13 cellular contexts compared by ENCODE assay signal in genomic region chr14:60653709-60654161, GRCh38. TPM values are rescaled to one million over a fixed set of nuclear protein-coding genes. Genes with fewer than 3 reads are reported as not detected.
DNase-seq lines count a peak whose midpoint lies in the region; ATAC-seq and TF ChIP-seq lines count a peak whose summit lies in the region.
"Had no signal": no experiment of that assay in that cellular context is flagged by ENCODE, and none has a peak within 500 bp of the region (broad histone marks: within the 10 kb centered on the region; RNA-seq: fewer than 3 reads in every experiment).

No MANE protein-coding gene starts in this region.

- H3K9me3 Mint-ChIP-seq in activated naive CD8-positive, alpha-beta T cell treated with anti-CD3 and anti-CD28 coated beads, Interleukin-2, amount 10 ng/mL, durations not matched to agents 7 days and 5 days = peaks cover 1% of the 10 kb centered on the region

- H3K4me3 Mint-ChIP-seq in activated naive CD8-positive, alpha-beta T cell treated with anti-CD3 and anti-CD28 coated beads, Interleukin-2, amount 10 ng/mL, durations not matched to agents 7 days and 5 days = peak overlapping the region; percentile 31

- H4K8ac ChIP-seq in mesenchymal stem cell (ENCODE audit: low read length) = no peak overlapping the region

- no peak overlapping the region for H2BK120ac ChIP-seq in mesenchymal stem cell (ENCODE audit: low read depth, low read length)

- H3K27ac ChIP-seq in mesenchymal stem cell (ENCODE audit: low read length, poor library complexity, severe bottlenecking) (peak overlapping the region; percentile 30), adrenal gland (no peak overlapping the region)
- H3K27ac ChIP-seq: RWPE1 had no signal

- intact Hi-C loops in adrenal gland (cut with DNase I) (loop anchor here (10.0 kb wide), 2 partner anchors 371 to 531 kb away; no protein-coding TSS in a partner anchor), mucosa of descending colon (cut with DNase I, micrococcal nuclease) (no loop called here)

- peaks cover 15% of the 10 kb centered on the region for H3K79me1 ChIP-seq in mesenchymal stem cell (replicated peaks; ENCODE audit: low read length, poor library complexity, severe bottlenecking)

- no peak overlapping the region for H2AFZ ChIP-seq in mesenchymal stem cell (ENCODE audit: low read depth, low read length)

- peak overlapping the region in 1 of 2 experiments; percentile 60 for H3K4me3 ChIP-seq in mesenchymal stem cell (ENCODE audit: insufficient read depth in 1 of 2, low read depth in 1 of 2, low read length in 2 of 2)
- no peak overlapping the region for H3K4me3 ChIP-seq in adrenal gland
- no peak overlapping the region for H3K4me3 ChIP-seq in mucosa of descending colon

- H3K4me1 ChIP-seq in mesenchymal stem cell (ENCODE audit: control insufficient read depth, insufficient read depth, low read depth, low read length) (peaks cover 21% of the 10 kb centered on the region), adrenal gland (replicated peaks in 1 of 2) (peaks cover 10 to 34% of the 10 kb centered on the region in 2 donors), mucosa of descending colon (ENCODE audit: low read depth) (peaks cover 30% of the 10 kb centered on the region)

- H2BK5ac ChIP-seq in mesenchymal stem cell (ENCODE audit: low read depth, low read length, poor library complexity, severe bottlenecking) = no peak overlapping the region

- H3K9ac ChIP-seq in mesenchymal stem cell (ENCODE audit: low read length) = no peak overlapping the region

- H3K9me3 ChIP-seq in mesenchymal stem cell (ENCODE audit: control insufficient read depth, low read length) (no peaks in the 10 kb centered on the region), adrenal gland (replicated peaks in 1 of 3) (no peaks in the 10 kb centered on the region), mucosa of descending colon (no peaks in the 10 kb centered on the region)

- peak overlapping the region in 1 of 2 experiments; percentile 42 for H3K23ac ChIP-seq in mesenchymal stem cell (ENCODE audit: low read length in 2 of 2)

- H2BK15ac ChIP-seq in mesenchymal stem cell (ENCODE audit: low read depth, poor library complexity, severe bottlenecking) = no peak overlapping the region

- H3K4me1 Mint-ChIP-seq in activated naive CD8-positive, alpha-beta T cell treated with anti-CD3 and anti-CD28 coated beads, Interleukin-2, amount 10 ng/mL, durations not matched to agents 7 days and 5 days = peaks cover 46% of the 10 kb centered on the region

- DNase-seq in stimulated activated CD4-positive, alpha-beta T cell treated with anti-CD3 and anti-CD28 coated beads, Interleukin-15, amount 100 ng/mL, for 24 hours = peak; percentile 3
- DNase-seq in stimulated activated CD4-positive, alpha-beta T cell treated with anti-CD3 and anti-CD28 coated beads, Interleukin-2, amount 100 ng/mL, for 24 hours = no peak
- no peak for DNase-seq in activated naive CD8-positive, alpha-beta T cell treated with anti-CD3 and anti-CD28 coated beads, Interleukin-2, amount 10 ng/mL, durations not matched to agents 7 days and 5 days
- DNase-seq in mesenchymal stem cell = no peak
- DNase-seq in HCEC 1CT = no peak
- DNase-seq in HPDE6-E6E7 (ENCODE audit: extremely low spot score) = no peak
- no peak for DNase-seq in adrenal gland
- no peak for DNase-seq in mucosa of descending colon
- DNase-seq: activated CD8-positive, alpha-beta memory T cell treated with anti-CD3 and anti-CD28 coated beads for 24 hours; dermis blood vessel endothelial cell; GOT3; NCI-H1048 had no signal

- H3K36me3 Mint-ChIP-seq in activated naive CD8-positive, alpha-beta T cell treated with anti-CD3 and anti-CD28 coated beads, Interleukin-2, amount 10 ng/mL, durations not matched to agents 7 days and 5 days = peaks cover 3% of the 10 kb centered on the region

- H3K4ac ChIP-seq in mesenchymal stem cell (ENCODE audit: low read depth in 1 of 2, low read length in 2 of 2) = no peak overlapping the region

- no peak overlapping the region for H4K91ac ChIP-seq in mesenchymal stem cell (ENCODE audit: low read length)

- H3K27ac Mint-ChIP-seq in activated naive CD8-positive, alpha-beta T cell treated with anti-CD3 and anti-CD28 coated beads, Interleukin-2, amount 10 ng/mL, durations not matched to agents 7 days and 5 days = peak overlapping the region; percentile 66

- no peaks in the 10 kb centered on the region for H3K36me3 ChIP-seq in mesenchymal stem cell (ENCODE audit: control insufficient read depth in 1 of 2, insufficient read depth in 2 of 2, low read depth in 1 of 2, low read length in 2 of 2)
- H3K36me3 ChIP-seq in adrenal gland (replicated peaks in 1 of 2) = no peaks in the 10 kb centered on the region
- H3K36me3 ChIP-seq in mucosa of descending colon (ENCODE audit: low read depth) = no peaks in the 10 kb centered on the region

- no peak overlapping the region for H3K14ac ChIP-seq in mesenchymal stem cell (ENCODE audit: low read length in 2 of 2)

- H3K18ac ChIP-seq in mesenchymal stem cell (ENCODE audit: low read depth in 1 of 2, low read length in 2 of 2) = no peak overlapping the region

- H3K27me3 Mint-ChIP-seq in activated naive CD8-positive, alpha-beta T cell treated with anti-CD3 and anti-CD28 coated beads, Interleukin-2, amount 10 ng/mL, durations not matched to agents 7 days and 5 days = peaks cover 95% of the 10 kb centered on the region

- H3K27me3 ChIP-seq in mesenchymal stem cell (ENCODE audit: control insufficient read depth in 1 of 2, insufficient read depth in 1 of 2, low read length in 2 of 2) (peaks cover 0 to 54% of the 10 kb centered on the region in 2 experiments), adrenal gland (peaks cover 53% of the 10 kb centered on the region)

- TF ChIP-seq POLR2A in adrenal gland (IDR thresholded peaks at IDR 0.05) = no peak

- POLR2A ChIA-PET in activated naive CD8-positive, alpha-beta T cell treated with anti-CD3 and anti-CD28 coated beads, Interleukin-2, amount 10 ng/mL, durations not matched to agents 7 days and 5 days (lab: Charles Lee) = no interaction called here

- WGBS in mesenchymal stem cell = under 1% methylated on average over 14 of the region's 14 CpGs
- WGBS in adrenal gland, 4 donors = 23 to 32% (median 27%) methylated on average over 14 of the region's 14 CpGs

- peak overlapping the region; percentile 95 for H2AK5ac ChIP-seq in mesenchymal stem cell (ENCODE audit: low read length, severe bottlenecking)

- ATAC-seq in activated naive CD8-positive, alpha-beta T cell treated with anti-CD3 and anti-CD28 coated beads, Interleukin-2, amount 10 ng/mL, durations not matched to agents 7 days and 5 days (ENCODE audit: low read depth) = no peak
- ATAC-seq in mucosa of descending colon = no peak

- peak overlapping the region; percentile 91 for H3K4me2 ChIP-seq in mesenchymal stem cell (ENCODE audit: low read length, poor library complexity, severe bottlenecking)

- H2BK12ac ChIP-seq in mesenchymal stem cell (ENCODE audit: low read length in 2 of 2) = no peak overlapping the region

- no peak for TF ChIP-seq CTCF in adrenal gland (IDR thresholded peaks at IDR 0.05)
- TF ChIP-seq CTCF in mucosa of descending colon (IDR thresholded peaks at IDR 0.05) = no peak

RNA-seq across cellular contexts. Expression of gene SIX1, which starts 4.5 kb away (rescaled TPM):
- total RNA-seq in activated naive CD8-positive, alpha-beta T cell treated with anti-CD3 and anti-CD28 coated beads, Interleukin-2, amount 10 ng/mL, durations not matched to agents 7 days and 5 days = not detected
- 0.07 TPM for polyA plus RNA-seq in mesenchymal stem cell (2013, experiment 1 of 2)
- polyA plus RNA-seq in mesenchymal stem cell (2013, experiment 2 of 2) = 0.11 TPM
- total RNA-seq in adrenal gland (under 1 TPM; 0.12 to 0.96 (median 0.66) TPM), mucosa of descending colon (under 1 TPM in 1 of 3 donors, not detected in 2; 0.16 TPM)
- polyA plus RNA-seq in adrenal gland = under 1 TPM; 0.15 to 0.67 (median 0.24) TPM

Comparison
In these comparisons a context has a peak if more than half of its experiments do, and no peak if none do; other contexts are left out.
1. intact Hi-C loops: an anchor here in adrenal gland (10.0 kb wide); none called in mucosa of descending colon.